12 cellular contexts compared by ENCODE assay signal in genomic region chr1:176696109-176696508, GRCh38.
A peak's percentile ranks its signal among the peaks of the same experiment; 100 is the strongest.
DNase-seq lines count a peak whose midpoint lies in the region; ATAC-seq, FAIRE-seq and TF ChIP-seq lines count a peak whose summit lies in the region.
"Had no signal": no experiment of that assay in that cellular context is flagged by ENCODE, and none has a peak within 500 bp of the region (broad histone marks: within the 10 kb centered on the region; RNA-seq: fewer than 3 reads in every experiment).

No MANE protein-coding gene starts in this region.

- H3K9me3 Mint-ChIP-seq in osteocyte (ENCODE audit: unreplicated experiment): no peaks in the 10 kb centered on the region
- H3K9me3 Mint-ChIP-seq: activated CD4-positive, alpha-beta memory T cell treated with anti-CD3 and anti-CD28 coated beads, Interleukin-2, amount 10 ng/mL, durations not matched to agents 7 days and 5 days had no signal

- TF ChIP-seq RAD21 in HepG2 (CRISPR knock-in tag; IDR thresholded peaks at IDR 0.05): no peak

- H3K36me3 Mint-ChIP-seq in osteocyte (ENCODE audit: unreplicated experiment): no peaks in the 10 kb centered on the region
- H3K36me3 Mint-ChIP-seq: naive thymus-derived CD4-positive, alpha-beta T cell had no signal

- no peaks in the 10 kb centered on the region for H3K27me3 ChIP-seq in KMS-11 (ENCODE audit: insufficient read depth, low read depth)
- 0 out of 5 replicates have a peak, but pooled peaks cover 0 to 6% of the 10 kb centered on the region in 2 experiments for H3K27me3 ChIP-seq in HepG2 (ENCODE audit: control insufficient read depth in 1 of 2, insufficient read depth in 2 of 2, low read length in 2 of 2)
- H3K27me3 ChIP-seq: vagina had no signal

- no peak for FAIRE-seq in HepG2 (lab: Jason Lieb, UNC)
- FAIRE-seq: GM12892 had no signal

- H2AFZ ChIP-seq in KMS-11 (ENCODE audit: low read depth) (no peak overlapping the region), HepG2 (ENCODE audit: low read length) (no peak overlapping the region)

- H3K27ac ChIP-seq in KMS-11: peak overlapping the region; percentile 35; the same call in 1 of the 2 replicates
- H3K27ac ChIP-seq in RWPE1: no peak overlapping the region
- H3K27ac ChIP-seq in HepG2 (ENCODE audit: extremely low read length, insufficient read depth, low read length): no peak overlapping the region
- H3K27ac ChIP-seq: vagina had no signal

- POLR2A ChIA-PET in RWPE1 (lab: Yijun Ruan, JAX; ENCODE audit: low non-redundant PET) (no interaction called here), HepG2 (lab: Yijun Ruan, JAX) (no interaction called here)

- no peaks in the 10 kb centered on the region for H3K36me3 ChIP-seq in KMS-11 (ENCODE audit: insufficient read depth)
- H3K36me3 ChIP-seq in HepG2 (replicated peaks in 1 of 2; ENCODE audit: control insufficient read depth in 1 of 2, insufficient read depth in 2 of 2, low read length in 2 of 2): no peaks in the 10 kb centered on the region
- H3K36me3 ChIP-seq: vagina had no signal

- BruUV-seq in HepG2 (replicated peaks; lab: Mats Ljungman, UMichigan): no TSS peak

- H3K4me3 ChIP-seq in KMS-11 (IDR thresholded peaks at IDR 0.05; ENCODE audit: insufficient read depth, low read depth, low read length) (no peak overlapping the region), HepG2 (replicated peaks in 1 of 3; ENCODE audit: insufficient read depth in 1 of 3, low read depth in 2 of 3, low read length in 3 of 3) (no peak overlapping the region)
- H3K4me3 ChIP-seq: vagina had no signal

- in situ Hi-C loops in ACHN (cut with HindIII; ENCODE audit: low pct_ligation_motif_present, low pct_unique_long_range_greater_than_20kb, low sequenced_read_pairs) (no loop called here), HepG2 (cut with HindIII; ENCODE audit: extremely low pct_ligation_motif_present, low pct_unique_long_range_greater_than_20kb) (loop anchor here (25.0 kb wide), 1 partner anchor 309 kb away; no protein-coding TSS in a partner anchor)

- no peaks in the 10 kb centered on the region for H4K20me1 ChIP-seq in KMS-11 (ENCODE audit: insufficient read depth)
- no peaks in the 10 kb centered on the region for H4K20me1 ChIP-seq in HepG2 (ENCODE audit: insufficient read depth, low read length)

- no peak overlapping the region for H3K27ac Mint-ChIP-seq in osteocyte (ENCODE audit: unreplicated experiment)
- H3K27ac Mint-ChIP-seq: activated CD4-positive, alpha-beta memory T cell treated with anti-CD3 and anti-CD28 coated beads, Interleukin-2, amount 10 ng/mL, durations not matched to agents 7 days and 5 days; naive thymus-derived CD4-positive, alpha-beta T cell had no signal

- TF ChIP-seq CTCF in KMS-11 (conservative IDR thresholded peaks at IDR 0.05; ENCODE audit: low read depth, low read length) (no peak), RWPE1 (conservative IDR thresholded peaks at IDR 0.05; ENCODE audit: low read depth) (no peak), HepG2 (CRISPR knock-in tag; IDR thresholded peaks at IDR 0.05) (no peak), osteocyte (IDR thresholded peaks at IDR 0.05) (no peak)

- H3K9ac ChIP-seq in KMS-11: no peak overlapping the region
- H3K9ac ChIP-seq in HepG2 (ENCODE audit: insufficient read depth, low read depth, low read length): no peak overlapping the region

- H3K4me1 ChIP-seq in KMS-11 (ENCODE audit: low read depth, poor library complexity, severe bottlenecking) (peaks cover 90% of the 10 kb centered on the region), HepG2 (ENCODE audit: insufficient read depth, low read length) (no peaks in the 10 kb centered on the region)
- H3K4me1 ChIP-seq: vagina had no signal

- no peak overlapping the region for H3K4me3 Mint-ChIP-seq in osteocyte (ENCODE audit: unreplicated experiment)
- H3K4me3 Mint-ChIP-seq: activated CD4-positive, alpha-beta memory T cell treated with anti-CD3 and anti-CD28 coated beads, Interleukin-2, amount 10 ng/mL, durations not matched to agents 7 days and 5 days; naive thymus-derived CD4-positive, alpha-beta T cell had no signal

- H3K4me2 ChIP-seq in KMS-11 (peak overlapping the region; percentile 41; the same call in 1 of the 2 replicates), HepG2 (ENCODE audit: low read depth, low read length) (no peak overlapping the region)

- no peaks in the 10 kb centered on the region for H3K9me3 ChIP-seq in HepG2 (ENCODE audit: low read length)
- H3K9me3 ChIP-seq: vagina had no signal

- intact Hi-C loops in HepG2 (cut with micrococcal nuclease; ENCODE audit: unreplicated experiment): no loop called here

- H3K79me2 ChIP-seq in KMS-11 (ENCODE audit: insufficient read depth, low read depth) (no peaks in the 10 kb centered on the region), HepG2 (ENCODE audit: insufficient read depth, low read length) (no peaks in the 10 kb centered on the region)

- H3K27me3 Mint-ChIP-seq in osteocyte (ENCODE audit: unreplicated experiment): no peaks in the 10 kb centered on the region
- H3K27me3 Mint-ChIP-seq: activated CD4-positive, alpha-beta memory T cell treated with anti-CD3 and anti-CD28 coated beads, Interleukin-2, amount 10 ng/mL, durations not matched to agents 7 days and 5 days had no signal

- CTCF ChIA-PET in RWPE1 (lab: Yijun Ruan, JAX): interaction anchor here (0.6 kb wide), 1 partner anchor 47 kb away, joined by 5 read pairs; no protein-coding TSS in a partner anchor
- CTCF ChIA-PET in HepG2 (lab: Yijun Ruan, JAX; ENCODE audit: low intra/inter-chr PET ratio, low total read pairs): no interaction called here

- 9% methylated on average over 5 of the region's 5 CpGs for WGBS in HepG2 (ENCODE audit: low lambda C conversion rate)

- ATAC-seq in HepG2: no peak
- ATAC-seq: naive thymus-derived CD4-positive, alpha-beta T cell had no signal

- H3K4me1 Mint-ChIP-seq in osteocyte (ENCODE audit: unreplicated experiment): no peaks in the 10 kb centered on the region
- H3K4me1 Mint-ChIP-seq: activated CD4-positive, alpha-beta memory T cell treated with anti-CD3 and anti-CD28 coated beads, Interleukin-2, amount 10 ng/mL, durations not matched to agents 7 days and 5 days had no signal

- TF ChIP-seq POLR2A in HepG2 (IDR thresholded peaks at IDR 0.05; ENCODE audit: insufficient read depth in 1 of 2, low read depth in 2 of 2, low read length in 2 of 2): no peak

- DNase-seq in ACHN (peak; percentile 65), RWPE1 (ENCODE audit: low spot score) (peak; percentile 64), iPS-NIHi7 (ENCODE audit: extremely low spot score) (peak; percentile 57), HepG2 (ENCODE audit: low spot score) (no peak), osteocyte (ENCODE audit: extremely low spot score, unreplicated experiment) (no peak), activated gamma-delta T cell treated with Interleukin-2 at 50 U/mL for 16 hours (no peak)
- no peak for DNase-seq in stimulated activated CD4-positive, alpha-beta T cell treated with anti-CD3 and anti-CD28 coated beads, Interleukin-4, amount 100 ng/mL, for 4 hours
- DNase-seq: activated CD4-positive, alpha-beta memory T cell treated with anti-CD3 and anti-CD28 coated beads, Interleukin-2, amount 10 ng/mL, durations not matched to agents 7 days and 5 days; naive thymus-derived CD4-positive, alpha-beta T cell had no signal

- no peak for TF ChIP-seq EP300 in HepG2 (IDR thresholded peaks at IDR 0.05; ENCODE audit: low read depth in 2 of 2, low read length in 2 of 2)
- TF ChIP-seq EP300 in HepG2 (CRISPR knock-in tag; IDR thresholded peaks at IDR 0.05; ENCODE audit: borderline replicate concordance): no peak

TF ChIP-seq in HepG2, 621 proteins besides CTCF, POLR2A, EP300 and RAD21:
- TF ChIP-seq TRIM22 (IDR thresholded peaks at IDR 0.05) (no peak), CHD4 (IDR thresholded peaks at IDR 0.05; ENCODE audit: borderline replicate concordance, low read length) (no peak), ETV6 (CRISPR knock-in tag; conservative IDR thresholded peaks at IDR 0.05) (no peak), FOSL1 (CRISPR knock-in tag; IDR thresholded peaks at IDR 0.05; ENCODE audit: borderline replicate concordance) (no peak)
TF ChIP-seq in HepG2: peak in this region for 0.

Comparison
In these comparisons a context has a peak if more than half of its experiments do, and no peak if none do; other contexts are left out.
1. DNase-seq: peak in ACHN (single experiment), RWPE1 (single experiment) and iPS-NIHi7 (single experiment); none in HepG2 (single experiment), osteocyte (single experiment), activated gamma-delta T cell treated with Interleukin-2 at 50 U/mL for 16 hours (single experiment) and stimulated activated CD4-positive, alpha-beta T cell treated with anti-CD3 and anti-CD28 coated beads, Interleukin-4, amount 100 ng/mL, for 4 hours (0 of 2).